8 cellular contexts compared by ENCODE assay signal in genomic region chr18:32093523-32093922, GRCh38. TPM values are rescaled to one million over a fixed set of nuclear protein-coding genes. Genes with fewer than 3 reads are reported as not detected.
DNase-seq lines count a peak whose midpoint lies in the region; ATAC-seq and TF ChIP-seq lines count a peak whose summit lies in the region.

No MANE protein-coding gene starts in this region.

- peak overlapping the region; percentile 98 for H3K4me3 Mint-ChIP-seq in Calu3 (ENCODE audit: low read depth, unreplicated experiment)
- peak overlapping the region; percentile 97 for H3K4me3 Mint-ChIP-seq in activated naive CD8-positive, alpha-beta T cell treated with anti-CD3 and anti-CD28 coated beads, Interleukin-2, amount 50 U/mL, for 24 hours

- BruUV-seq in Calu3 (replicated peaks; lab: Mats Ljungman, UMichigan), result no TSS peak

- H3K27ac Mint-ChIP-seq in Calu3 (ENCODE audit: unreplicated experiment), result peak overlapping the region; percentile 97
- H3K27ac Mint-ChIP-seq in activated naive CD8-positive, alpha-beta T cell treated with anti-CD3 and anti-CD28 coated beads, Interleukin-2, amount 50 U/mL, for 24 hours, result peak overlapping the region; percentile 95

- H3K27me3 ChIP-seq in layer of hippocampus (ENCODE audit: control insufficient read depth, insufficient read depth, low read length) (no peaks in the 10 kb centered on the region), tibial artery (no peaks in the 10 kb centered on the region)

- H3K36me3 Mint-ChIP-seq in Calu3 (ENCODE audit: insufficient read depth, unreplicated experiment), result peaks cover 43% of the 10 kb centered on the region
- peaks cover 36% of the 10 kb centered on the region for H3K36me3 Mint-ChIP-seq in activated naive CD8-positive, alpha-beta T cell treated with anti-CD3 and anti-CD28 coated beads, Interleukin-2, amount 50 U/mL, for 24 hours (ENCODE audit: low read depth)

- H3K4me1 ChIP-seq in tibial artery, result peaks cover 0 to 31% (median 19%) of the 10 kb centered on the region in 4 donors

- H3K9me3 ChIP-seq in tibial artery, result no peaks in the 10 kb centered on the region

- no peak for TF ChIP-seq CTCF in Calu3 (IDR thresholded peaks at IDR 0.05; ENCODE audit: unreplicated experiment)
- no peak for TF ChIP-seq CTCF in tibial artery (IDR thresholded peaks at IDR 0.05)

- H3K36me3 ChIP-seq in tibial artery, result no peaks in the 10 kb centered on the region

- intact Hi-C loops in Calu3 (cut with micrococcal nuclease; ENCODE audit: unreplicated experiment) (loop anchor here (5.0 kb wide), 1 partner anchor 151 kb away; the partner anchor contains the start of gene TRAPPC8), tibial artery (cut with DNase I; ENCODE audit: low total_unique reads) (loop anchor here (10.0 kb wide), 1 partner anchor 381 kb away; the partner anchor contains the start of gene GAREM1)

- no peaks in the 10 kb centered on the region for H3K27me3 Mint-ChIP-seq in Calu3 (ENCODE audit: unreplicated experiment)
- no peaks in the 10 kb centered on the region for H3K27me3 Mint-ChIP-seq in activated naive CD8-positive, alpha-beta T cell treated with anti-CD3 and anti-CD28 coated beads, Interleukin-2, amount 50 U/mL, for 24 hours

- peak overlapping the region; percentile 98 for H3K27ac ChIP-seq in layer of hippocampus (ENCODE audit: low read depth, low read length)
- H3K27ac ChIP-seq in tibial artery, result peak overlapping the region; percentile 100

- peaks cover 36% of the 10 kb centered on the region for H3K4me1 Mint-ChIP-seq in Calu3 (ENCODE audit: low read depth, unreplicated experiment)
- peaks cover 47% of the 10 kb centered on the region for H3K4me1 Mint-ChIP-seq in activated naive CD8-positive, alpha-beta T cell treated with anti-CD3 and anti-CD28 coated beads, Interleukin-2, amount 50 U/mL, for 24 hours

- peak overlapping the region; percentile 86 to 90 for H3K4me3 ChIP-seq in tibial artery

- CTCF ChIA-PET in Calu3 (lab: Charles Lee), result interaction anchor here (0.6 kb wide), 1 partner anchor 621 kb away, joined by 4 read pairs; no protein-coding TSS in a partner anchor

- H3K9me3 Mint-ChIP-seq in Calu3 (ENCODE audit: low read depth, unreplicated experiment), result no peaks in the 10 kb centered on the region
- H3K9me3 Mint-ChIP-seq in activated naive CD8-positive, alpha-beta T cell treated with anti-CD3 and anti-CD28 coated beads, Interleukin-2, amount 50 U/mL, for 24 hours, result no peaks in the 10 kb centered on the region

- ATAC-seq in HG03378 (IDR thresholded peaks at IDR 0.05; ENCODE audit: unreplicated experiment), result peak; percentile 4
- ATAC-seq in activated naive CD8-positive, alpha-beta T cell treated with anti-CD3 and anti-CD28 coated beads, Interleukin-2, amount 50 U/mL, for 24 hours, result no peak

- DNase-seq in Calu3 (no peak), tibial artery (no peak), NCI-H2107 (lab: John Stamatoyannopoulos, UW) (no peak), cerebellar nuclear complex (lab: John Stamatoyannopoulos, UW) (no peak)
- no peak for DNase-seq in activated naive CD8-positive, alpha-beta T cell treated with anti-CD3 and anti-CD28 coated beads, Interleukin-2, amount 50 U/mL, for 24 hours
- DNase-seq in activated CD8-positive, alpha-beta memory T cell treated with anti-CD3 and anti-CD28 coated beads for 24 hours, result no peak

RNA-seq across cellular contexts. Expression of gene RNF138, which starts 1.8 kb away (rescaled TPM):
- 34.6 and 38.9 TPM in 2 replicates for total RNA-seq in Calu3 (2022)
